Comparison of ENCODE assay signal across 16 cellular contexts in the genomic region with DNA sequence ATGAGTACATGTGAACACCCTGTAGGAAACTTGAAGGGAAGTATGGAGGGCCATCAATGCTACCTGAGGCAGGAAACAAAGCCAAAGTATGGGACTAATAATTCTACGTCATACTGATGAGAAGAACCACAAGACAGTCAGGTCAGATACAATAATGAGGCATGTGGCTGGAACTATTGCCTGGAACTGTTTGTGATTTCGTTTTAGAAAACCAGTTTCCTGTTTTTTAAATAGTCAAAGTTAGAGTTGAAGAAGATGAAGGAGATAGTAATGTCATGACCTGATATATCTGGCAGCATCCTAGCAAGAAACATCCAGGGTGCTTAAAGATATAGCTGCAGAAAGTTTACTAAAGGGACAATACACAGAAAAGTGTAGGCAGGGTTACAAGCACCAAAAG.
DNase-seq lines count a peak whose midpoint lies in the region; ATAC-seq and TF ChIP-seq lines count a peak whose summit lies in the region.
"Had no signal": no experiment of that assay in that cellular context is flagged by ENCODE, and none has a peak within 500 bp of the region (broad histone marks: within the 10 kb centered on the region; RNA-seq: fewer than 3 reads in every experiment).

No MANE protein-coding gene starts in this region.

- H3K27ac ChIP-seq in tibial nerve: peak overlapping the region in 3 of 4 donors; percentile 19 to 52 (median 45)
- H3K27ac ChIP-seq in H9 (ENCODE audit: insufficient read length, low read depth, low read length): no peak overlapping the region
- H3K27ac ChIP-seq in body of pancreas: no peak overlapping the region
- H3K27ac ChIP-seq in SJCRH30: no peak overlapping the region
- H3K27ac ChIP-seq: upper lobe of left lung had no signal

- H3K23ac ChIP-seq in H9 (ENCODE audit: insufficient read length, low read depth, low read length): no peak overlapping the region

- no peak overlapping the region for H2BK120ac ChIP-seq in H9 (ENCODE audit: low read depth, low read length, poor library complexity, severe bottlenecking)

- no peak overlapping the region for H4K8ac ChIP-seq in H9 (replicated peaks; ENCODE audit: insufficient read length, low read depth, low read length)

- H3K27ac Mint-ChIP-seq in activated naive CD4-positive, alpha-beta T cell treated with anti-CD3 and anti-CD28 coated beads for 36 hours: peak overlapping the region; percentile 26
- H3K27ac Mint-ChIP-seq in activated T-helper 1 cell treated with anti-CD3 and anti-CD28 coated beads, Interleukin-12 subunit alpha, Interleukin-12 subunit beta, Interleukin-2, Interleukin-4 antibody, amounts not matched to agents 30 ng/mL and 10 ng/mL and 1 ng/mL, durations not matched to agents 14 hours and 24 hours and 36 hours: peak overlapping the region; percentile 83
- H3K27ac Mint-ChIP-seq in H9: no peak overlapping the region

- no peak overlapping the region for H4K91ac ChIP-seq in H9 (ENCODE audit: insufficient read length, low read depth, low read length)

- peaks cover 5% of the 10 kb centered on the region for H3K36me3 Mint-ChIP-seq in activated naive CD4-positive, alpha-beta T cell treated with anti-CD3 and anti-CD28 coated beads for 36 hours (ENCODE audit: low read depth)
- H3K36me3 Mint-ChIP-seq in activated T-helper 1 cell treated with anti-CD3 and anti-CD28 coated beads, Interleukin-12 subunit alpha, Interleukin-12 subunit beta, Interleukin-2, Interleukin-4 antibody, amounts not matched to agents 30 ng/mL and 10 ng/mL and 1 ng/mL, durations not matched to agents 14 hours and 24 hours and 36 hours (ENCODE audit: low read depth): peaks cover 7% of the 10 kb centered on the region
- no peaks in the 10 kb centered on the region for H3K36me3 Mint-ChIP-seq in H9 (ENCODE audit: insufficient read depth in 1 of 3, low read depth in 3 of 3)

- TF ChIP-seq CTCF in tibial nerve (IDR thresholded peaks at IDR 0.05): no peak
- TF ChIP-seq CTCF in H9 (conservative IDR thresholded peaks at IDR 0.05): no peak
- TF ChIP-seq CTCF in body of pancreas (IDR thresholded peaks at IDR 0.05): no peak

- H3K79me1 ChIP-seq in H9 (ENCODE audit: insufficient read depth, low read depth, low read length, poor library complexity, severe bottlenecking): no peaks in the 10 kb centered on the region

- H2BK5ac ChIP-seq in H9 (ENCODE audit: insufficient read length, low read length): no peak overlapping the region

- no peak overlapping the region for H2AFZ ChIP-seq in H9 (ENCODE audit: low read length)

- H3T11ph ChIP-seq in H9 (ENCODE audit: low read length): no peak overlapping the region

- H2BK12ac ChIP-seq in H9 (ENCODE audit: insufficient read length, low read depth, low read length): no peak overlapping the region

- CTCF ChIA-PET in activated naive CD4-positive, alpha-beta T cell treated with anti-CD3 and anti-CD28 coated beads for 36 hours (lab: Charles Lee): no interaction called here

- H3K4ac ChIP-seq in H9 (ENCODE audit: low read depth, low read length): no peak overlapping the region

- no peak overlapping the region for H3K4me3 Mint-ChIP-seq in activated naive CD4-positive, alpha-beta T cell treated with anti-CD3 and anti-CD28 coated beads for 36 hours
- H3K4me3 Mint-ChIP-seq in activated T-helper 1 cell treated with anti-CD3 and anti-CD28 coated beads, Interleukin-12 subunit alpha, Interleukin-12 subunit beta, Interleukin-2, Interleukin-4 antibody, amounts not matched to agents 30 ng/mL and 10 ng/mL and 1 ng/mL, durations not matched to agents 14 hours and 24 hours and 36 hours: peak overlapping the region; percentile 13
- H3K4me3 Mint-ChIP-seq in H9: no peak overlapping the region
- H3K4me3 Mint-ChIP-seq: neural crest cell had no signal

- no peaks in the 10 kb centered on the region for H4K20me1 ChIP-seq in H9 (ENCODE audit: control insufficient read depth, insufficient read depth, insufficient read length)

- no peak overlapping the region for H4K5ac ChIP-seq in H9 (ENCODE audit: insufficient read length, low read depth, low read length)

- peaks cover 0 to 28% (median 2%) of the 10 kb centered on the region in 4 donors for H3K4me1 ChIP-seq in tibial nerve
- no peaks in the 10 kb centered on the region for H3K4me1 ChIP-seq in H9 (ENCODE audit: insufficient read depth, low read length)
- no peaks in the 10 kb centered on the region for H3K4me1 ChIP-seq in body of pancreas
- H3K4me1 ChIP-seq in SJCRH30: no peaks in the 10 kb centered on the region

- peaks cover 87% of the 10 kb centered on the region for H3K4me1 Mint-ChIP-seq in activated naive CD4-positive, alpha-beta T cell treated with anti-CD3 and anti-CD28 coated beads for 36 hours (ENCODE audit: low read depth)
- H3K4me1 Mint-ChIP-seq in activated T-helper 1 cell treated with anti-CD3 and anti-CD28 coated beads, Interleukin-12 subunit alpha, Interleukin-12 subunit beta, Interleukin-2, Interleukin-4 antibody, amounts not matched to agents 30 ng/mL and 10 ng/mL and 1 ng/mL, durations not matched to agents 14 hours and 24 hours and 36 hours (ENCODE audit: low read depth): peaks cover 93% of the 10 kb centered on the region
- H3K4me1 Mint-ChIP-seq in H9: peaks cover 6% of the 10 kb centered on the region in 2 experiments
- H3K4me1 Mint-ChIP-seq: neural crest cell had no signal

- H3K56ac ChIP-seq in H9 (ENCODE audit: insufficient read length, low read depth, low read length): no peak overlapping the region

- H3K27me3 ChIP-seq in tibial nerve (no peaks in the 10 kb centered on the region), H9 (ENCODE audit: insufficient read depth, low read length) (no peaks in the 10 kb centered on the region), body of pancreas (no peaks in the 10 kb centered on the region), SJCRH30 (no peaks in the 10 kb centered on the region)
- H3K27me3 ChIP-seq: upper lobe of left lung had no signal

- H3K27me3 Mint-ChIP-seq in activated naive CD4-positive, alpha-beta T cell treated with anti-CD3 and anti-CD28 coated beads for 36 hours (ENCODE audit: low read depth): no peaks in the 10 kb centered on the region
- H3K27me3 Mint-ChIP-seq in activated T-helper 1 cell treated with anti-CD3 and anti-CD28 coated beads, Interleukin-12 subunit alpha, Interleukin-12 subunit beta, Interleukin-2, Interleukin-4 antibody, amounts not matched to agents 30 ng/mL and 10 ng/mL and 1 ng/mL, durations not matched to agents 14 hours and 24 hours and 36 hours (ENCODE audit: insufficient read depth): no peaks in the 10 kb centered on the region
- peaks cover under 1% of the 10 kb centered on the region; the same call in 1 of the 2 replicates for H3K27me3 Mint-ChIP-seq in H9 (ENCODE audit: low read depth)

- H3K4me2 ChIP-seq in H9 (ENCODE audit: insufficient read depth, insufficient read length, low read length): no peak overlapping the region

- intact Hi-C loops in activated naive CD4-positive, alpha-beta T cell treated with anti-CD3 and anti-CD28 coated beads for 36 hours (cut with micrococcal nuclease): loop anchor here (1.0 kb wide), 3 partner anchors 17 to 22 kb away; no protein-coding TSS in a partner anchor
- intact Hi-C loops in activated T-helper 1 cell treated with anti-CD3 and anti-CD28 coated beads, Interleukin-12 subunit alpha, Interleukin-12 subunit beta, Interleukin-2, Interleukin-4 antibody, amounts not matched to agents 30 ng/mL and 10 ng/mL and 1 ng/mL, durations not matched to agents 14 hours and 24 hours and 36 hours (cut with micrococcal nuclease): loop anchor here (1.0 kb wide), 1 partner anchor 22 kb away; no protein-coding TSS in a partner anchor
- intact Hi-C loops in body of pancreas (cut with DNase I): no loop called here

- 51 to 68% methylated on average over 2 of the region's 2 CpGs for WGBS in tibial nerve, 2 donors
- WGBS in H9 (ENCODE audit: extremely low coverage, insufficient read length, low lambda C conversion rate): no CpG with 5 or more reads among the region's 2 CpGs
- 60 to 61% methylated on average over 2 of the region's 2 CpGs for WGBS in body of pancreas, 2 donors

- no peaks in the 10 kb centered on the region for H3K79me2 ChIP-seq in H9 (ENCODE audit: insufficient read depth, low read length)

- TF ChIP-seq EP300 in tibial nerve (IDR thresholded peaks at IDR 0.05): no peak

- no peaks in the 10 kb centered on the region for H3K9me3 Mint-ChIP-seq in activated naive CD4-positive, alpha-beta T cell treated with anti-CD3 and anti-CD28 coated beads for 36 hours
- H3K9me3 Mint-ChIP-seq in activated T-helper 1 cell treated with anti-CD3 and anti-CD28 coated beads, Interleukin-12 subunit alpha, Interleukin-12 subunit beta, Interleukin-2, Interleukin-4 antibody, amounts not matched to agents 30 ng/mL and 10 ng/mL and 1 ng/mL, durations not matched to agents 14 hours and 24 hours and 36 hours: peaks cover 13% of the 10 kb centered on the region
- H3K9me3 Mint-ChIP-seq in H9: no peaks in the 10 kb centered on the region
- H3K9me3 Mint-ChIP-seq: neural crest cell had no signal

- H3K14ac ChIP-seq in H9 (ENCODE audit: insufficient read depth, low read length): no peak overlapping the region

- H3K18ac ChIP-seq in H9 (ENCODE audit: insufficient read length, low read depth, low read length): no peak overlapping the region

- no peaks in the 10 kb centered on the region for H3K9me3 ChIP-seq in tibial nerve
- no peaks in the 10 kb centered on the region for H3K9me3 ChIP-seq in H9 (ENCODE audit: control insufficient read depth, low read depth, low read length)
- H3K9me3 ChIP-seq in body of pancreas: no peaks in the 10 kb centered on the region
- H3K9me3 ChIP-seq in SJCRH30 (replicated peaks): no peaks in the 10 kb centered on the region
- H3K9me3 ChIP-seq: upper lobe of left lung had no signal

- H2AK5ac ChIP-seq in H9 (ENCODE audit: insufficient read length, low read length): no peak overlapping the region

- H3K4me3 ChIP-seq in tibial nerve (no peak overlapping the region), body of pancreas (no peak overlapping the region), SJCRH30 (no peak overlapping the region)
- H3K4me3 ChIP-seq: skin epidermis, upper lobe of left lung had no signal

- no peak for TF ChIP-seq POLR2A in tibial nerve (IDR thresholded peaks at IDR 0.05)
- TF ChIP-seq POLR2A in body of pancreas (IDR thresholded peaks at IDR 0.05): no peak

- DNase-seq in activated naive CD4-positive, alpha-beta T cell treated with anti-CD3 and anti-CD28 coated beads for 36 hours: no peak
- DNase-seq in activated naive CD4-positive, alpha-beta T cell treated with anti-CD3 and anti-CD28 coated beads, Interleukin-2, amount 50 U/mL, for 16 hours: no peak
- DNase-seq in activated T-helper 1 cell treated with anti-CD3 and anti-CD28 coated beads, Interleukin-12 subunit alpha, Interleukin-12 subunit beta, Interleukin-2, Interleukin-4 antibody, amounts not matched to agents 30 ng/mL and 10 ng/mL and 1 ng/mL, durations not matched to agents 14 hours and 24 hours and 36 hours (ENCODE audit: low spot score): no peak
- no peak for DNase-seq in tibial nerve (ENCODE audit: low spot score in 2 of 2)
- no peak for DNase-seq in H9
- DNase-seq in body of pancreas: no peak
- no peak for DNase-seq in SJCRH30
- DNase-seq: ACHN; activated CD4-positive, alpha-beta T cell treated with anti-CD3 and anti-CD28 coated beads, Interleukin-2, amount 50 U/mL, for 1 hour; amygdala; KBM-7; left cardiac atrium; upper lobe of left lung had no signal

- H2BK15ac ChIP-seq in H9 (ENCODE audit: low read depth, low read length): no peak overlapping the region

- no peak overlapping the region for H3K9ac ChIP-seq in H9 (ENCODE audit: extremely low read depth, insufficient read length, low read length)

- H3K36me3 ChIP-seq in tibial nerve (no peaks in the 10 kb centered on the region), body of pancreas (replicated peaks in 1 of 2; ENCODE audit: insufficient read depth in 1 of 2, low read depth in 2 of 2) (no peaks in the 10 kb centered on the region), SJCRH30 (no peaks in the 10 kb centered on the region)
- H3K36me3 ChIP-seq: upper lobe of left lung had no signal

- ATAC-seq in HG02885 (IDR thresholded peaks at IDR 0.05; ENCODE audit: poor library complexity, unreplicated experiment) (peak; percentile 38), body of pancreas (no peak)
- ATAC-seq: left cardiac atrium had no signal

- no peaks in the 10 kb centered on the region for H3K23me2 ChIP-seq in H9 (ENCODE audit: insufficient read length, low read depth, low read length, poor library complexity, severe bottlenecking)

- H2BK20ac ChIP-seq in H9 (ENCODE audit: low read depth, low read length, poor library complexity, severe bottlenecking): no peak overlapping the region

Comparison
In these comparisons a context has a peak if more than half of its experiments do, and no peak if none do; other contexts are left out.
1. H3K27ac Mint-ChIP-seq: peak in activated naive CD4-positive, alpha-beta T cell treated with anti-CD3 and anti-CD28 coated beads for 36 hours (single experiment) and activated T-helper 1 cell treated with anti-CD3 and anti-CD28 coated beads, Interleukin-12 subunit alpha, Interleukin-12 subunit beta, Interleukin-2, Interleukin-4 antibody, amounts not matched to agents 30 ng/mL and 10 ng/mL and 1 ng/mL, durations not matched to agents 14 hours and 24 hours and 36 hours (single experiment); none in H9 (0 of 3).
2. H3K27ac ChIP-seq: peak in tibial nerve (3 of 4); none in H9 (single experiment), body of pancreas (0 of 4) and SJCRH30 (single experiment).